Comparison of ENCODE assay signal across 9 cellular contexts in the genomic region with DNA sequence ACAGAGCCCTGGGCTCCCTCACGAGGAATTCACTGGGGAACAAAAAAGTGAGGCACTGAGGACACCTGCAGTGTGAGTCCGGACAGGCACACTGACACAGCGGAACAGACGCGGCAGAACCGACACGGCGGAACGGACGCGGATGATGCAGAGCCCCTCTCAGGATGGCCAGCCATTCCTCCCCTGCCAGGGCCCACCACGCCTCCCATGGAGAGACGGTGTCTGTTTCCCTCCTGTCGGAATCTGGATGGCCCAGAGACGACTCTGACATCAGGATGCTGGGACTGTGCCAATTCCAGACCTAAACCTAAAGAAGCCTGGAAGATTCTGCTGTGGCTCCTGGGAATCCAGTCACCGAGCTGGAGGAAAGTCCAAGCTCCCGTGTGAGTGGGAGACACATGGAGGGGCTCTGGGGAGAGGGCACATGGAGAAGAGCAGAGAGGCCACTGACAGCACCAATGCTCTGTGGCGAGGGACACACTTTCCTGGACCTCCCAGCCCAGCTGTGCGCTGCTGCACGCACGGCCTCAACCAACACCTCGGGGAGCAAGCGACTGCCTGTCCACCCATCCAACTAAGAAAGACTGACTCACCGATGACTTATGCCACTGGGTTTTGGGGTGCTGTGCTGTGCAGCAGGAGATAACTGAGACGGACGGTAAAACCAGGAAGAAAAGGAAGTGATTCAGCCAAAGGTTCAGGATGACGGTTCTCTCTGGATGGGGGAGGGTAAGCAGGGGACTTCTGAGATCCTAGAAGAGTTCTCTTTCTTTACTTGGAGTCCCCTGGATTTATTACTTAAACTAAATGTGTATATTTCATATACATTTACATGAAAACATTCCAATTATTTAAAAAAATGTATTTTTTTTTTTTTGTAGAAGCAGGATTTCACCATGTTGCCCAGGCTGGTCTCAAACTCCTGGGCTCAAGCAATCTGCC. TPM values are rescaled to one million over a fixed set of nuclear protein-coding genes. Genes with fewer than 3 reads are reported as not detected.
DNase-seq lines count a peak whose midpoint lies in the region; ATAC-seq and TF ChIP-seq lines count a peak whose summit lies in the region.
"Had no signal": no experiment of that assay in that cellular context is flagged by ENCODE, and none has a peak within 500 bp of the region (broad histone marks: within the 10 kb centered on the region; RNA-seq: fewer than 3 reads in every experiment).

No MANE protein-coding gene starts in this region.

- H3K4me1 Mint-ChIP-seq in dendritic cell treated with granulocyte-macrophage colony-stimulating factor and Interleukin-4, amounts not matched to agents 40 ng/mL and 50 ng/mL, for 4 days (ENCODE audit: low read depth), result peaks cover 96% of the 10 kb centered on the region

- CTCF ChIA-PET in PC-9 (lab: Charles Lee), result no interaction called here

- no peaks in the 10 kb centered on the region for H3K9me3 ChIP-seq in PC-9 (ENCODE audit: insufficient read depth, low read depth)

- no peaks in the 10 kb centered on the region for H3K36me3 ChIP-seq in PC-9 (ENCODE audit: low read depth)

- BruUV-seq in PC-9 (replicated peaks; lab: Mats Ljungman, UMichigan), result TSS peak; percentile 55

- H3K4me3 ChIP-seq in PC-9, result no peak overlapping the region

- no peaks in the 10 kb centered on the region for H3K27me3 Mint-ChIP-seq in dendritic cell treated with granulocyte-macrophage colony-stimulating factor and Interleukin-4, amounts not matched to agents 40 ng/mL and 50 ng/mL, for 4 days
- H3K27me3 Mint-ChIP-seq: naive B cell had no signal

- H3K27me3 ChIP-seq in PC-9 (ENCODE audit: insufficient read depth, low read depth), result no peaks in the 10 kb centered on the region

- ATAC-seq in GM18505 (IDR thresholded peaks at IDR 0.05; ENCODE audit: unreplicated experiment) (no peak), GM19455 (IDR thresholded peaks at IDR 0.05; ENCODE audit: unreplicated experiment) (no peak)

- no peaks in the 10 kb centered on the region for H3K9me3 Mint-ChIP-seq in dendritic cell treated with granulocyte-macrophage colony-stimulating factor and Interleukin-4, amounts not matched to agents 40 ng/mL and 50 ng/mL, for 4 days
- H3K9me3 Mint-ChIP-seq: naive B cell had no signal

- H3K27ac ChIP-seq in PC-9, result peak overlapping the region; percentile 58

- H3F3A ChIP-seq in PC-9 (ENCODE audit: insufficient read depth, low read depth), result peaks cover 10% of the 10 kb centered on the region; the same call in 1 of the 2 replicates

- H2AFZ ChIP-seq in PC-9, result no peak overlapping the region

- peaks cover 49% of the 10 kb centered on the region for H3K36me3 Mint-ChIP-seq in dendritic cell treated with granulocyte-macrophage colony-stimulating factor and Interleukin-4, amounts not matched to agents 40 ng/mL and 50 ng/mL, for 4 days (ENCODE audit: low read depth)

- no peak for TF ChIP-seq CTCF in PC-9 (conservative IDR thresholded peaks at IDR 0.05)

- H3K4me3 Mint-ChIP-seq in dendritic cell treated with granulocyte-macrophage colony-stimulating factor and Interleukin-4, amounts not matched to agents 40 ng/mL and 50 ng/mL, for 4 days, result peak overlapping the region; percentile 6

- peaks cover 30% of the 10 kb centered on the region for H3K4me1 ChIP-seq in PC-9 (replicated peaks; ENCODE audit: insufficient read depth)

- intact Hi-C loops in PC-9 (cut with micrococcal nuclease; ENCODE audit: unreplicated experiment), result no loop called here
- intact Hi-C loops in dendritic cell treated with granulocyte-macrophage colony-stimulating factor and Interleukin-4, amounts not matched to agents 40 ng/mL and 50 ng/mL, for 4 days (cut with micrococcal nuclease), result no loop called here

- peak overlapping the region; percentile 40 for H3K4me2 ChIP-seq in PC-9

- no peaks in the 10 kb centered on the region for H3K9me2 ChIP-seq in PC-9 (ENCODE audit: insufficient read depth)

- TF ChIP-seq POLR2A in GM18505 (IDR thresholded peaks at IDR 0.05; ENCODE audit: borderline replicate concordance, extremely low read depth, insufficient read depth, insufficient read length), result no peak

- H3K79me2 ChIP-seq in PC-9 (ENCODE audit: low read depth), result peaks cover 16% of the 10 kb centered on the region; the same call in 1 of the 2 replicates

- peak overlapping the region; percentile 86 for H3K27ac Mint-ChIP-seq in dendritic cell treated with granulocyte-macrophage colony-stimulating factor and Interleukin-4, amounts not matched to agents 40 ng/mL and 50 ng/mL, for 4 days

- no peaks in the 10 kb centered on the region for H4K20me1 ChIP-seq in PC-9 (ENCODE audit: insufficient read depth)

- POLR2A ChIA-PET in PC-9 (lab: Charles Lee; ENCODE audit: unreplicated experiment), result no interaction called here

- peak; percentile 71 for DNase-seq in GDM1 (lab: John Stamatoyannopoulos, UW)
- peak; percentile 70 to 86 for DNase-seq in PC-9
- peak; percentile 83 for DNase-seq in pulmonary artery endothelial cell (ENCODE audit: low read depth, low spot score)
- DNase-seq in activated gamma-delta T cell treated with Interleukin-2 at 50 U/mL for 16 hours, result no peak
- DNase-seq in SHP77 (lab: John Stamatoyannopoulos, UW), result no peak
- DNase-seq: naive B cell had no signal

RNA-seq across cellular contexts. Expression of gene ZBTB17, which starts 23.3 kb away (rescaled TPM):
- total RNA-seq in PC-9 (2021) (17.4 and 24.2 TPM in 2 replicates), pulmonary artery endothelial cell (52.4 and 63.3 TPM in 2 replicates)

RNA-seq across cellular contexts. Expression of gene SRARP, which starts 51.4 kb away (rescaled TPM):
- total RNA-seq in PC-9 (2021), result not detected in 2 replicates
- not detected in 2 replicates for total RNA-seq in pulmonary artery endothelial cell

Comparison
In these comparisons a context has a peak if more than half of its experiments do, and no peak if none do; other contexts are left out.
1. DNase-seq: peak in GDM1 (single experiment), PC-9 (2 of 2) and pulmonary artery endothelial cell (single experiment); none in activated gamma-delta T cell treated with Interleukin-2 at 50 U/mL for 16 hours (single experiment) and SHP77 (0 of 2).